In the genomic region with DNA sequence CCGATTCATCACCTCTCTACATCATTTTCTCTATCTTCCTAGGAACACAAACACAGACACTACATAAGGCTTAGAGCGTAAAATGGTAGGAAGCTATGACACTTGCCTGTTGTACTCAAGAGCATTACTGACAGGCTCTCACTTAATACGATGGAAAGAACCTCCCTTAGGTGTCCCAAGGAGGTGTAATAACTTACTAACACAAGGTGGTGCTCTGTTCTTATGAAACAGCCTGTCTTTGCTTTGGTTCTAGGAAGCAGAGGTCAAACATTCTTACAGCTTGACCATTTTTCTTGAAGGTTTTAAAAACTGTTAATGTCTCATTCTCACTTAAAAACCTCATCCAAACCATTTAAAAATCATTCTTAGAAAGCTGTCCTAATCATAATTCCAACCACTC, we compare ENCODE assay signal across 8 cellular contexts.
A peak's percentile ranks its signal among the peaks of the same experiment; 100 is the strongest.
DNase-seq lines count a peak whose midpoint lies in the region; ATAC-seq and TF ChIP-seq lines count a peak whose summit lies in the region.

No MANE protein-coding gene starts in this region.

- peak; percentile 86 for ATAC-seq in GM21447 (IDR thresholded peaks at IDR 0.05; ENCODE audit: unreplicated experiment)
- peak; percentile 90 for ATAC-seq in HG03565 (IDR thresholded peaks at IDR 0.05; ENCODE audit: unreplicated experiment)
- ATAC-seq in RWPE2 (ENCODE audit: low read depth), result peak; percentile 84
- peak; percentile 68 for ATAC-seq in gastroesophageal sphincter
- ATAC-seq in sciatic nerve, result peak; percentile 91
- ATAC-seq in natural killer cell treated with Interleukin-12 subunit alpha and Interleukin-12 subunit beta and Interleukin-15 and Interleukin-18, amount 100 ng/mL, for 72 hours, result no peak
- no peak for ATAC-seq in HG03571 (IDR thresholded peaks at IDR 0.05; ENCODE audit: unreplicated experiment)

- no peaks in the 10 kb centered on the region for H3K9me3 ChIP-seq in RWPE2 (ENCODE audit: severe bottlenecking)
- no peaks in the 10 kb centered on the region for H3K9me3 ChIP-seq in gastroesophageal sphincter

- H3K36me3 ChIP-seq in RWPE2 (ENCODE audit: low read depth) (no peaks in the 10 kb centered on the region), gastroesophageal sphincter (no peaks in the 10 kb centered on the region)

- no peaks in the 10 kb centered on the region for H3K36me3 Mint-ChIP-seq in natural killer cell treated with Interleukin-12 subunit alpha and Interleukin-12 subunit beta and Interleukin-15 and Interleukin-18, amount 100 ng/mL, for 72 hours

- no peak for TF ChIP-seq EP300 in gastroesophageal sphincter (IDR thresholded peaks at IDR 0.05)

- H3K4me1 Mint-ChIP-seq in natural killer cell treated with Interleukin-12 subunit alpha and Interleukin-12 subunit beta and Interleukin-15 and Interleukin-18, amount 100 ng/mL, for 72 hours (ENCODE audit: low read depth in 2 of 2), result no peaks in the 10 kb centered on the region

- H3K9me3 Mint-ChIP-seq in natural killer cell treated with Interleukin-12 subunit alpha and Interleukin-12 subunit beta and Interleukin-15 and Interleukin-18, amount 100 ng/mL, for 72 hours, result peaks cover 2% of the 10 kb centered on the region

- DNase-seq in ELR (ENCODE audit: low read depth), result peak; percentile 83
- DNase-seq in RWPE2 (ENCODE audit: low spot score), result no peak
- no peak for DNase-seq in sciatic nerve (ENCODE audit: low spot score)
- DNase-seq in natural killer cell treated with Interleukin-12 subunit alpha and Interleukin-12 subunit beta and Interleukin-15 and Interleukin-18, amount 100 ng/mL, for 72 hours (ENCODE audit: low spot score), result no peak

- H3K4me3 ChIP-seq in RWPE2 (ENCODE audit: severe bottlenecking) (no peak overlapping the region), gastroesophageal sphincter (no peak overlapping the region)

- H3K4me1 ChIP-seq in RWPE2 (ENCODE audit: insufficient read depth, poor library complexity, severe bottlenecking), result no peaks in the 10 kb centered on the region
- H3K4me1 ChIP-seq in gastroesophageal sphincter, result no peaks in the 10 kb centered on the region

- intact Hi-C loops in sciatic nerve (cut with DNase I), result no loop called here

- no peak overlapping the region for H3K27ac Mint-ChIP-seq in natural killer cell treated with Interleukin-12 subunit alpha and Interleukin-12 subunit beta and Interleukin-15 and Interleukin-18, amount 100 ng/mL, for 72 hours

- H3K27ac ChIP-seq in RWPE2 (ENCODE audit: poor library complexity, severe bottlenecking), result no peak overlapping the region
- H3K27ac ChIP-seq in gastroesophageal sphincter, result no peak overlapping the region

- no peaks in the 10 kb centered on the region for H3K27me3 Mint-ChIP-seq in natural killer cell treated with Interleukin-12 subunit alpha and Interleukin-12 subunit beta and Interleukin-15 and Interleukin-18, amount 100 ng/mL, for 72 hours

- no peak overlapping the region for H3K4me3 Mint-ChIP-seq in natural killer cell treated with Interleukin-12 subunit alpha and Interleukin-12 subunit beta and Interleukin-15 and Interleukin-18, amount 100 ng/mL, for 72 hours

- WGBS in gastroesophageal sphincter (ENCODE audit: low coverage in 1 of 2), 2 donors, result 43 to 48% methylated on average over 3 of the region's 3 CpGs

- no peak for TF ChIP-seq POLR2A in gastroesophageal sphincter (IDR thresholded peaks at IDR 0.05)

- H3K27me3 ChIP-seq in RWPE2 (ENCODE audit: insufficient read depth, poor library complexity, severe bottlenecking) (no peaks in the 10 kb centered on the region), gastroesophageal sphincter (no peaks in the 10 kb centered on the region)

- TF ChIP-seq CTCF in RWPE2 (IDR thresholded peaks at IDR 0.05; ENCODE audit: poor library complexity, severe bottlenecking), result peak; percentile 54
- peak; percentile 39 to 78 (median 66) for TF ChIP-seq CTCF in gastroesophageal sphincter (IDR thresholded peaks at IDR 0.05)

Comparison
In these comparisons a context has a peak if more than half of its experiments do, and no peak if none do; other contexts are left out.
1. ATAC-seq: peak in GM21447 (single experiment), HG03565 (single experiment), RWPE2 (single experiment), gastroesophageal sphincter (single experiment) and sciatic nerve (single experiment); none in natural killer cell treated with Interleukin-12 subunit alpha and Interleukin-12 subunit beta and Interleukin-15 and Interleukin-18, amount 100 ng/mL, for 72 hours (0 of 2) and HG03571 (single experiment).